ENCODE assay signal across 8 cellular contexts in the genomic region with DNA sequence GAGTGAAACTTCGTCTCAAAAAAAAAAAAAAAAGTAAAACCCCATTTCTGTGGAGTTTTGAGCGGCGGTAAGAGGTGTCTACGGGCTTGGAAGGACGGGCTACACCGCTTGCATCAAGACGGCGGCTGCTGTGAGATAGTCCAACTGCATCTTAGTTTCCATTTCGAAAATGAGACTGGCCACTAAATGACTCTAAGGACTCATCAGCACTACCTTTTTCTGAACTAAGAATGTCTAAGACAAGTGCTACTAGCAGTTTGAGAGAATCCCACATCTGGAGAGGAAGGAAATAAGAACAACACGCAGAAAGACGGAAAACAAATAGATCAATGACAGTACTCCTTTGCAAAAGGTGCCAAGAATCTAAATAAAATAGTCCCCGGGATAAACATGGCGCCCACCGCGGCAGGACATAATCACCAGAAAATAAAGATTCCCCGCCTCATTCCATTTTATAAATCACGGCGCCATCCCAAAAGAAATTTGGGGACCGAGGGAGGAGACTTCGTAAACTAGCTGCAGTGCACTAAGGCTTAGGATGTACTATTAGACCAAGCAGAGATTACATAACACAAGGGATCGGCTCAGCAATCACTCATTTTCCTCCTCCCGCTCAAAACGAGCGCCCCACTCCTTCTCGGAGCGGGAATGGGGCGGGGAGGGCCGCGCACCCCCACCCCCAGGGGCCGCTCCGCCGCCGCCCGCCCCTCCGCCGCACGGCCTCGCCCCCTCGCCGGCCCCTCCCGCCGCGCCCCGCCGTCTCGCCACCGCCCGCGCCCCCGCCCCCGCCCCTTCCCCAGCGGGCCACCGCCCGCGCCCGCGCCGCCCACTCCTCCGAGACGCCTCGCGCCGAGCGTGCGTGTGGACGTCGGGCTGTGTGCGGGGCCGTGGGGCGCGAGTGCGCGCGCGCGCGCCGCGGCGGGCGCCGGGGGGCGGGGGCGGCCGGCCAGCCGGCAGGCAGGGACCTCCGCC. TPM values are rescaled to one million over a fixed set of nuclear protein-coding genes. Genes with fewer than 3 reads are reported as not detected.
DNase-seq lines count a peak whose midpoint lies in the region; ATAC-seq, FAIRE-seq and TF ChIP-seq lines count a peak whose summit lies in the region.

No MANE protein-coding gene starts in this region.

- peaks cover 26% of the 10 kb centered on the region for H3K4me1 Mint-ChIP-seq in endothelial cell (ENCODE audit: unreplicated experiment)

- peaks cover 15% of the 10 kb centered on the region for H3K4me1 ChIP-seq in A673 (ENCODE audit: insufficient read depth, low read length, poor library complexity, severe bottlenecking)
- H3K4me1 ChIP-seq in mesodermal cell (ENCODE audit: control insufficient read depth, insufficient read depth, low read length, poor library complexity, severe bottlenecking), result no peaks in the 10 kb centered on the region

- no peaks in the 10 kb centered on the region for H3K9me3 Mint-ChIP-seq in endothelial cell (ENCODE audit: unreplicated experiment)

- H3K27me3 ChIP-seq in A673 (replicated peaks; ENCODE audit: insufficient read depth, low read depth, low read length, poor library complexity), result no peaks in the 10 kb centered on the region

- CTCF ChIA-PET in A673 (lab: Charles Lee), result interaction anchor here (0.7 kb wide), 1 partner anchor 77 kb away, joined by 4 read pairs; no protein-coding TSS in a partner anchor

- DNase-seq in A673 (ENCODE audit: low spot score), result peak; percentile 93
- peak; percentile 52 for DNase-seq in HTR-8/SVneo (ENCODE audit: insufficient read length, low spot score)
- DNase-seq in NOMO-1 treated with DMSO at 0.1 percent for 48 hours (lab: John Stamatoyannopoulos, UW; ENCODE audit: unreplicated experiment), result peak; percentile 51
- peak; percentile 71 for DNase-seq in activated CD8-positive, alpha-beta memory T cell treated with anti-CD3 and anti-CD28 coated beads, Interleukin-2, amount 50 U/mL, for 48 hours
- DNase-seq in endothelial cell (ENCODE audit: low spot score), result peak; percentile 65
- DNase-seq in stimulated activated CD8-positive, alpha-beta memory T cell treated with anti-CD3 and anti-CD28 coated beads, Interleukin-15, amount 100 ng/mL, for 4 hours (ENCODE audit: low read depth in 2 of 2), result peak; percentile 44 to 56

- ATAC-seq in GM19035 (IDR thresholded peaks at IDR 0.05; ENCODE audit: unreplicated experiment), result peak; percentile 40

- H3K4me3 ChIP-seq in A673 (ENCODE audit: low read depth, low read length, poor library complexity, severe bottlenecking) (peak overlapping the region; percentile 85), mesodermal cell (ENCODE audit: extremely low read depth, insufficient read depth, low read length, poor library complexity, severe bottlenecking) (peak overlapping the region; percentile 61)

- H3K27ac Mint-ChIP-seq in endothelial cell (ENCODE audit: unreplicated experiment), result peak overlapping the region; percentile 94

- no TSS peak for BruUV-seq in A673 (replicated peaks; lab: Mats Ljungman, UMichigan)

- no peaks in the 10 kb centered on the region for H3K9me3 ChIP-seq in A673 (ENCODE audit: low read depth, low read length, poor library complexity, severe bottlenecking)
- no peaks in the 10 kb centered on the region for H3K9me3 ChIP-seq in mesodermal cell (ENCODE audit: control insufficient read depth, low read length)

- peak overlapping the region; percentile 92 for H3K27ac ChIP-seq in A673 (ENCODE audit: low read depth, low read length, poor library complexity, severe bottlenecking)
- H3K27ac ChIP-seq in mesodermal cell (ENCODE audit: low read depth, low read length, severe bottlenecking), result peak overlapping the region; percentile 91

- peak overlapping the region; percentile 96 for H3K4me3 Mint-ChIP-seq in endothelial cell (ENCODE audit: unreplicated experiment)

- H3K36me3 Mint-ChIP-seq in endothelial cell (ENCODE audit: low read depth, unreplicated experiment), result peaks cover 5% of the 10 kb centered on the region

- peaks cover 9% of the 10 kb centered on the region for H3K27me3 Mint-ChIP-seq in endothelial cell (ENCODE audit: unreplicated experiment)

- H3K36me3 ChIP-seq in A673 (ENCODE audit: insufficient read depth, low read length, poor library complexity, severe bottlenecking) (peaks cover 15% of the 10 kb centered on the region), mesodermal cell (ENCODE audit: control insufficient read depth, insufficient read depth, low read length) (peaks cover 12% of the 10 kb centered on the region)

- POLR2A ChIA-PET in A673 (lab: Charles Lee; ENCODE audit: low non-redundant PET), result interaction anchor here (0.6 kb wide), 2 partner anchors 11 to 27 kb away, joined by 3 read pairs; no protein-coding TSS in a partner anchor

- TF ChIP-seq CTCF in A673 (conservative IDR thresholded peaks at IDR 0.05; ENCODE audit: low read depth, low read length), result no peak
- no peak for TF ChIP-seq CTCF in endothelial cell (IDR thresholded peaks at IDR 0.05; ENCODE audit: unreplicated experiment)

- 1 to 5% methylated on average over 15 to 30 of the region's 87 CpGs for WGBS in mesodermal cell (ENCODE audit: insufficient coverage in 2 of 2), 2 experiments

- intact Hi-C loops in A673 (cut with micrococcal nuclease; ENCODE audit: unreplicated experiment), result loop anchor here (2.0 kb wide), 1 partner anchor 15 kb away; no protein-coding TSS in a partner anchor

- FAIRE-seq in HTR-8/SVneo (lab: Jason Lieb, UNC), result no peak

RNA-seq across cellular contexts. Expression of gene POGZ, which starts 1.1 kb away (rescaled TPM):
- total RNA-seq in A673 (2021) (98.4 and 102 TPM in 2 replicates), endothelial cell (ENCODE audit: unreplicated experiment) (132 TPM)
- 53.8 TPM for polyA plus RNA-seq in mesodermal cell (2013, experiment 1 of 2)
- 46.4 TPM for polyA plus RNA-seq in mesodermal cell (2013, experiment 2 of 2)

RNA-seq across cellular contexts. Expression of gene CGN, which starts 53.0 kb away (rescaled TPM):
- total RNA-seq in A673 (2021) (2.6 and 4.1 TPM in 2 replicates), endothelial cell (ENCODE audit: unreplicated experiment) (50.7 TPM)
- 3.7 TPM for polyA plus RNA-seq in mesodermal cell (2013, experiment 1 of 2)
- polyA plus RNA-seq in mesodermal cell (2013, experiment 2 of 2), result 2.5 TPM

RNA-seq across cellular contexts. Expression of gene PSMB4, which starts 58.8 kb away (rescaled TPM):
- total RNA-seq in A673 (2021) (553 and 565 TPM in 2 replicates), endothelial cell (ENCODE audit: unreplicated experiment) (322 TPM)
- polyA plus RNA-seq in mesodermal cell (2013, experiment 1 of 2), result 308 TPM
- 270 TPM for polyA plus RNA-seq in mesodermal cell (2013, experiment 2 of 2)

Comparison
In these comparisons a context has a peak if more than half of its experiments do, and no peak if none do; other contexts are left out.
1. Peak in every context shown above with its lines: DNase-seq, ATAC-seq, H3K4me3 ChIP-seq and H3K27ac ChIP-seq.
2. RNA of gene CGN, which starts 53.0 kb away (total RNA-seq): 50.7 TPM in endothelial cell (single experiment); 2.6 to 4.1 TPM in A673; every median in the first group is over 10 times any median in the second.